In the genomic region with DNA sequence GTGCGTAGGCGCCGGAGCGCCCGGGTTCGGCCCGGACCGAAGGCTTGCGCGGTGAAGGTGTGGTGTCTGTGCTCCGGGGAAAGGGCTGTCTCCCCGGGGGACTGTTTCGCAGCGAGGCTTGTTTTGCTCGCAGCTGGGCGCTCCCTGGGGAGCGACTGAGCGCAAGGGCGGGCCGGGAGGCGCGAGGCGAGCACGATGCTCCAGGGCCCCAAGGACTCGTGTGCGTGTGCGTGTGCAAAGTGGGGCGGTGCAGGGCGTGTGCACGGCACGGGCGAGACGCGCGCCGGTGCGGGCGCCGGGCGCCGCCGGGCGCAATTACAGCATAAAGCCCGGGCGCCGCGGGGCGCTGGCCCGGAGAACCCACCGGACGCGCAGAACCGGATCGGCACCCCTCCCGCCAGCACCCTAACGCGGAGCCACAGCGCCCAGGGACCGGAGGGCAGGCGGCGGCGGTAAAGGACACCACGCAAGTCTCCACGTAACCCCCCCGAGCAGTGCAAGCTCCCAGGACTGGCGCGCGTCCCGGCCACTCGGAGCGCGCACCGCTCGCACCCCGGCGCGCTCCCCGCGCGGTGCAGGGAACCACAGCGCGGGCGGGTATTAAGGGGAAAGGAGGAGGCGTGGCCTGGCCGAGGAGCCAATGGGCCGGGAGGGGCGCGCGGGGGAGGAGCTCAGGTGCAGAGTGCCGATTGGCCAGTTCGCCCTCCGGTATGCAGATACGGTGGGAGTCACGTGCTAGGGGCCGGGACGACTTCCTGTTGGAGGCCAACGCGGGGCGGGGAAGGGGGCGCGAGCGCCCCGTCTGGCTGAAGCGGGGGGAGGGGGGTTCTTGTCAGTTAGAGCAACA, we compare ENCODE assay signal across 8 cellular contexts. TPM values are rescaled to one million over a fixed set of nuclear protein-coding genes. Genes with fewer than 3 reads are reported as not detected.
DNase-seq lines count a peak whose midpoint lies in the region; ATAC-seq and TF ChIP-seq lines count a peak whose summit lies in the region.

A gene with protein sequence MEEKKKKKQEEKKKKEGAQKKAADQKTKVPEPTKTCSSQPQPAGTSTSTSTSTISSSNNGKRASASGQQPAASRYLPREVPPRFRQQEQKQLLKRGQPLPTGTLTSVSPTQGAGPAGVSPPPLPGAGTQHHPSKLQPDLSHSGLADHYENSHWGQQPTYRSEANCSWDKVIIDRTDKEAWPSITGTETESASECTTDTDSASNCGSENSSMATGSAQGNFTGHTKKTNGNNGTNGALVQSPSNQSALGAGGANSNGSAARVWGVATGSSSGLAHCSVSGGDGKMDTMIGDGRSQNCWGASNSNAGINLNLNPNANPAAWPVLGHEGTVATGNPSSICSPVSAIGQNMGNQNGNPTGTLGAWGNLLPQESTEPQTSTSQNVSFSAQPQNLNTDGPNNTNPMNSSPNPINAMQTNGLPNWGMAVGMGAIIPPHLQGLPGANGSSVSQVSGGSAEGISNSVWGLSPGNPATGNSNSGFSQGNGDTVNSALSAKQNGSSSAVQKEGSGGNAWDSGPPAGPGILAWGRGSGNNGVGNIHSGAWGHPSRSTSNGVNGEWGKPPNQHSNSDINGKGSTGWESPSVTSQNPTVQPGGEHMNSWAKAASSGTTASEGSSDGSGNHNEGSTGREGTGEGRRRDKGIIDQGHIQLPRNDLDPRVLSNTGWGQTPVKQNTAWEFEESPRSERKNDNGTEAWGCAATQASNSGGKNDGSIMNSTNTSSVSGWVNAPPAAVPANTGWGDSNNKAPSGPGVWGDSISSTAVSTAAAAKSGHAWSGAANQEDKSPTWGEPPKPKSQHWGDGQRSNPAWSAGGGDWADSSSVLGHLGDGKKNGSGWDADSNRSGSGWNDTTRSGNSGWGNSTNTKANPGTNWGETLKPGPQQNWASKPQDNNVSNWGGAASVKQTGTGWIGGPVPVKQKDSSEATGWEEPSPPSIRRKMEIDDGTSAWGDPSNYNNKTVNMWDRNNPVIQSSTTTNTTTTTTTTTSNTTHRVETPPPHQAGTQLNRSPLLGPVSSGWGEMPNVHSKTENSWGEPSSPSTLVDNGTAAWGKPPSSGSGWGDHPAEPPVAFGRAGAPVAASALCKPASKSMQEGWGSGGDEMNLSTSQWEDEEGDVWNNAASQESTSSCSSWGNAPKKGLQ (N-terminal part only) (plus strand): TSS at position 835 of the 847 bp plus-strand sequence. CDS start 45,504 bp downstream, outside the sequence.

- ATAC-seq in GM19372 (IDR thresholded peaks at IDR 0.05; ENCODE audit: low read depth, unreplicated experiment) = peak; percentile 83
- ATAC-seq in HG03565 (IDR thresholded peaks at IDR 0.05; ENCODE audit: unreplicated experiment) = peak; percentile 78

- H3K27me3 ChIP-seq in liver (ENCODE audit: control insufficient read depth in 4 of 4, insufficient read depth in 4 of 4, low read length in 3 of 4) = peaks cover 0 to 2% (median 0%) of the 10 kb centered on the region in 4 donors

- TF ChIP-seq CTCF in CD14-positive monocyte (IDR thresholded peaks at IDR 0.05) (no peak), liver (IDR thresholded peaks at IDR 0.05; ENCODE audit: low read depth, low read length, missing input control) (no peak)

- peak within 1 kb of the TSS in 1 of 2 donors; percentile 80 for H3K9ac ChIP-seq in liver (ENCODE audit: low read depth in 1 of 2, low read length in 2 of 2)

- H3K36me3 Mint-ChIP-seq in CD14-positive monocyte = peaks cover 4 to 20% of the 10 kb centered on the region in 2 donors
- peaks cover 2% of the 10 kb centered on the region for H3K36me3 Mint-ChIP-seq in activated CD4-positive, alpha-beta memory T cell treated with anti-CD3 and anti-CD28 coated beads for 36 hours

- peak within 1 kb of the TSS in 6 of 7 donors; percentile 12 to 91 (median 58) for H3K27ac Mint-ChIP-seq in CD14-positive monocyte
- H3K27ac Mint-ChIP-seq in activated CD4-positive, alpha-beta memory T cell treated with anti-CD3 and anti-CD28 coated beads for 36 hours = peak within 1 kb of the TSS; percentile 82

- intact Hi-C loops in CD14-positive monocyte (cut with micrococcal nuclease) = loop anchor here (5.0 to 10.0 kb wide), 3 partner anchors 41 to 93 kb away; no protein-coding TSS in a partner anchor
- intact Hi-C loops in activated CD4-positive, alpha-beta memory T cell treated with anti-CD3 and anti-CD28 coated beads for 36 hours (cut with micrococcal nuclease) = loop anchor here (1.0 to 5.0 kb wide), 4 partner anchors 76 to 292 kb away; no protein-coding TSS in a partner anchor

- CTCF ChIA-PET in activated CD4-positive, alpha-beta memory T cell treated with anti-CD3 and anti-CD28 coated beads for 36 hours (lab: Charles Lee) = interaction anchor here (0.6 to 1.3 kb wide), 7 partner anchors 8 to 510 kb away, joined by 3 to 15 read pairs (median 4); no protein-coding TSS in a partner anchor

- H3K36me3 ChIP-seq in liver (ENCODE audit: control insufficient read depth in 4 of 4, insufficient read depth in 3 of 4, low read depth in 1 of 4, low read length in 3 of 4) = no peaks in the 10 kb centered on the region

- H3K4me3 Mint-ChIP-seq in CD14-positive monocyte = peak within 1 kb of the TSS; percentile 86 to 97
- peak within 1 kb of the TSS; percentile 94 for H3K4me3 Mint-ChIP-seq in activated CD4-positive, alpha-beta memory T cell treated with anti-CD3 and anti-CD28 coated beads for 36 hours

- H3K4me1 ChIP-seq in liver (ENCODE audit: control insufficient read depth in 4 of 4, insufficient read depth in 4 of 4, low read length in 3 of 4) = peaks cover 2 to 23% (median 15%) of the 10 kb centered on the region in 4 donors

- TF ChIP-seq RAD21 in liver (IDR thresholded peaks at IDR 0.05) = peak; percentile 16 to 51

- peaks cover 0 to 24% (median 10%) of the 10 kb centered on the region in 7 donors for H3K9me3 Mint-ChIP-seq in CD14-positive monocyte
- H3K9me3 Mint-ChIP-seq in activated CD4-positive, alpha-beta memory T cell treated with anti-CD3 and anti-CD28 coated beads for 36 hours = no peaks in the 10 kb centered on the region

- H3K4me1 Mint-ChIP-seq in CD14-positive monocyte = peaks cover 28% of the 10 kb centered on the region
- H3K4me1 Mint-ChIP-seq in activated CD4-positive, alpha-beta memory T cell treated with anti-CD3 and anti-CD28 coated beads for 36 hours (ENCODE audit: low read depth) = peaks cover 36% of the 10 kb centered on the region

- H3K27ac ChIP-seq in liver (ENCODE audit: low read depth in 1 of 2, low read length in 2 of 2) = peak within 1 kb of the TSS; percentile 57 to 69

- H3K4me3 ChIP-seq in liver (ENCODE audit: low read depth in 1 of 3, low read length in 3 of 3) = peak within 1 kb of the TSS; percentile 59 to 92 (median 75)

- under 1% methylated on average over 104 of the region's 104 CpGs for WGBS in liver

- DNase-seq in CD14-positive monocyte (ENCODE audit: low spot score) (peak; percentile 100), NCI-H774 (lab: John Stamatoyannopoulos, UW) (peak; percentile 100), dermis microvascular lymphatic vessel endothelial cell (ENCODE audit: low read depth in 2 of 2) (peak; percentile 96 to 99)
- peak; percentile 100 for DNase-seq in activated CD4-positive, alpha-beta memory T cell treated with anti-CD3 and anti-CD28 coated beads for 36 hours
- DNase-seq in stimulated activated CD4-positive, alpha-beta T cell treated with anti-CD3 and anti-CD28 coated beads, Interleukin-4, amount 100 ng/mL, for 1 hour = peak; percentile 100

- peaks cover 68 to 73% (median 72%) of the 10 kb centered on the region in 3 donors for H3K27me3 Mint-ChIP-seq in CD14-positive monocyte (ENCODE audit: low read depth in 3 of 3)
- no peaks in the 10 kb centered on the region for H3K27me3 Mint-ChIP-seq in activated CD4-positive, alpha-beta memory T cell treated with anti-CD3 and anti-CD28 coated beads for 36 hours

- no peaks in the 10 kb centered on the region for H3K9me3 ChIP-seq in liver (ENCODE audit: control insufficient read depth in 4 of 4, low read length in 3 of 4)

- POLR2A ChIA-PET in activated CD4-positive, alpha-beta memory T cell treated with anti-CD3 and anti-CD28 coated beads for 36 hours (lab: Charles Lee) = interaction anchor here (0.6 to 2.3 kb wide), 36 partner anchors 10 to 582 kb away, joined by 3 to 15 read pairs (median 4); a partner anchor contains a TSS

TF ChIP-seq in liver, 16 proteins besides CTCF, POLR2A, EP300 and RAD21:
- TF ChIP-seq GABPA (IDR thresholded peaks at IDR 0.05 in 1 of 2, conservative IDR thresholded peaks at IDR 0.05 in 1 of 2) (peak in 1 of 2 donors; percentile 79), SP1 (IDR thresholded peaks at IDR 0.05) (peak; percentile 85), JUND (IDR thresholded peaks at IDR 0.05) (no peak), FOXA2 (IDR thresholded peaks at IDR 0.05) (no peak), EGR1 (IDR thresholded peaks at IDR 0.05; ENCODE audit: low read depth in 2 of 2) (peak; percentile 29 to 52), YY1 (IDR thresholded peaks at IDR 0.05) (peak; percentile 92), TAF1 (conservative IDR thresholded peaks at IDR 0.05) (peak; percentile 55)
- TF ChIP-seq, protein P1, sequence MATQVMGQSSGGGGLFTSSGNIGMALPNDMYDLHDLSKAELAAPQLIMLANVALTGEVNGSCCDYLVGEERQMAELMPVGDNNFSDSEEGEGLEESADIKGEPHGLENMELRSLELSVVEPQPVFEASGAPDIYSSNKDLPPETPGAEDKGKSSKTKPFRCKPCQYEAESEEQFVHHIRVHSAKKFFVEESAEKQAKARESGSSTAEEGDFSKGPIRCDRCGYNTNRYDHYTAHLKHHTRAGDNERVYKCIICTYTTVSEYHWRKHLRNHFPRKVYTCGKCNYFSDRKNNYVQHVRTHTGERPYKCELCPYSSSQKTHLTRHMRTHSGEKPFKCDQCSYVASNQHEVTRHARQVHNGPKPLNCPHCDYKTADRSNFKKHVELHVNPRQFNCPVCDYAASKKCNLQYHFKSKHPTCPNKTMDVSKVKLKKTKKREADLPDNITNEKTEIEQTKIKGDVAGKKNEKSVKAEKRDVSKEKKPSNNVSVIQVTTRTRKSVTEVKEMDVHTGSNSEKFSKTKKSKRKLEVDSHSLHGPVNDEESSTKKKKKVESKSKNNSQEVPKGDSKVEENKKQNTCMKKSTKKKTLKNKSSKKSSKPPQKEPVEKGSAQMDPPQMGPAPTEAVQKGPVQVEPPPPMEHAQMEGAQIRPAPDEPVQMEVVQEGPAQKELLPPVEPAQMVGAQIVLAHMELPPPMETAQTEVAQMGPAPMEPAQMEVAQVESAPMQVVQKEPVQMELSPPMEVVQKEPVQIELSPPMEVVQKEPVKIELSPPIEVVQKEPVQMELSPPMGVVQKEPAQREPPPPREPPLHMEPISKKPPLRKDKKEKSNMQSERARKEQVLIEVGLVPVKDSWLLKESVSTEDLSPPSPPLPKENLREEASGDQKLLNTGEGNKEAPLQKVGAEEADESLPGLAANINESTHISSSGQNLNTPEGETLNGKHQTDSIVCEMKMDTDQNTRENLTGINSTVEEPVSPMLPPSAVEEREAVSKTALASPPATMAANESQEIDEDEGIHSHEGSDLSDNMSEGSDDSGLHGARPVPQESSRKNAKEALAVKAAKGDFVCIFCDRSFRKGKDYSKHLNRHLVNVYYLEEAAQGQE (IDR thresholded peaks at IDR 0.05) = peak; percentile 85
TF ChIP-seq in liver: peak in this region for 6.

RNA-seq across cellular contexts. Expression of the gene that starts here (rescaled TPM):
- polyA plus RNA-seq in CD14-positive monocyte (under 1 TPM; 0.38 to 0.46 TPM), liver (1 to 10 TPM; 1.3 to 1.5 TPM)
- 10 to 100 TPM; 10.9 to 15.6 TPM for total RNA-seq in activated CD4-positive, alpha-beta memory T cell treated with anti-CD3 and anti-CD28 coated beads for 36 hours
- total RNA-seq in dermis microvascular lymphatic vessel endothelial cell (5.5 and 7.2 TPM in 2 replicates), liver (1 to 10 TPM; 4.3 to 7.7 TPM)

Comparison
In these comparisons a context has a peak if more than half of its experiments do, and no peak if none do; other contexts are left out.
1. Peak in every context shown above with its lines: DNase-seq, ATAC-seq, H3K4me3 ChIP-seq and H3K27ac ChIP-seq.
2. Peak in DNase-seq in CD14-positive monocyte; RNA of the gene not detected or under 1 TPM.